17 cellular contexts compared by ENCODE assay signal in genomic region chr5:31963358-31963757, GRCh38.
DNase-seq lines count a peak whose midpoint lies in the region; ATAC-seq, FAIRE-seq and TF ChIP-seq lines count a peak whose summit lies in the region.
"Had no signal": no experiment of that assay in that cellular context is flagged by ENCODE, and none has a peak within 500 bp of the region (broad histone marks: within the 10 kb centered on the region; RNA-seq: fewer than 3 reads in every experiment).

No MANE protein-coding gene starts in this region.

- H3K27me3 ChIP-seq in layer of hippocampus (ENCODE audit: control insufficient read depth, insufficient read depth, low read length) (no peaks in the 10 kb centered on the region), skeletal muscle tissue (ENCODE audit: control insufficient read depth in 3 of 3, insufficient read depth in 3 of 3, low read length in 3 of 3) (peaks cover 0 to 4% (median 0%) of the 10 kb centered on the region in 3 donors)
- H3K27me3 ChIP-seq: ascending aorta, foreskin keratinocyte had no signal

- H3K27me3 Mint-ChIP-seq in activated CD8-positive, alpha-beta T cell treated with anti-CD3 and anti-CD28 coated beads for 36 hours = no peaks in the 10 kb centered on the region

- no peaks in the 10 kb centered on the region for H3K36me3 Mint-ChIP-seq in activated CD8-positive, alpha-beta T cell treated with anti-CD3 and anti-CD28 coated beads for 36 hours (ENCODE audit: low read depth)
- H3K36me3 Mint-ChIP-seq: immature natural killer cell had no signal

- no peak for TF ChIP-seq CTCF in coronary artery (IDR thresholded peaks at IDR 0.05)
- TF ChIP-seq CTCF in activated CD8-positive, alpha-beta T cell treated with anti-CD3 and anti-CD28 coated beads for 36 hours (IDR thresholded peaks at IDR 0.05) = no peak

- intact Hi-C loops in activated CD8-positive, alpha-beta T cell treated with anti-CD3 and anti-CD28 coated beads for 36 hours (cut with micrococcal nuclease) = no loop called here

- POLR2A ChIA-PET in activated CD8-positive, alpha-beta T cell treated with anti-CD3 and anti-CD28 coated beads for 36 hours (lab: Charles Lee) = no interaction called here

- peak; percentile 54 for FAIRE-seq in HTR-8/SVneo (lab: Jason Lieb, UNC)
- FAIRE-seq: D721Med had no signal

- H3K4me3 ChIP-seq in coronary artery = peak overlapping the region; percentile 16
- no peak overlapping the region for H3K4me3 ChIP-seq in skeletal muscle tissue (ENCODE audit: low read length in 3 of 3)
- H3K4me3 ChIP-seq: ascending aorta had no signal

- no peak overlapping the region for H3K27ac Mint-ChIP-seq in activated CD8-positive, alpha-beta T cell treated with anti-CD3 and anti-CD28 coated beads for 36 hours
- H3K27ac Mint-ChIP-seq: immature natural killer cell had no signal

- DNase-seq in HTR-8/SVneo (ENCODE audit: insufficient read length, low spot score) (no peak), coronary artery (ENCODE audit: low spot score) (no peak), NCI-H146 treated with DMSO at 0.1 percent for 48 hours (lab: John Stamatoyannopoulos, UW; ENCODE audit: unreplicated experiment) (no peak), NCI-H526 (lab: John Stamatoyannopoulos, UW) (no peak), NCI-H146 (lab: John Stamatoyannopoulos, UW) (no peak)
- DNase-seq in activated CD8-positive, alpha-beta T cell treated with anti-CD3 and anti-CD28 coated beads for 36 hours = no peak
- DNase-seq: activated effector memory CD4-positive, alpha-beta T cell treated with anti-CD3 and anti-CD28 coated beads, Interleukin-2, amount 50 U/mL, for 16 hours; effector CD8-positive, alpha-beta T cell; immature natural killer cell; NCI-H1048; NCI-H2227 treated with DMSO at 0.1 percent for 48 hours; stimulated activated CD4-positive, alpha-beta T cell treated with anti-CD3 and anti-CD28 coated beads, Interleukin-4, amount 100 ng/mL, for 4 hours had no signal

- H3K27ac ChIP-seq in coronary artery = peak overlapping the region in 1 of 2 donors; percentile 41
- peak overlapping the region; percentile 35 for H3K27ac ChIP-seq in layer of hippocampus (ENCODE audit: low read depth, low read length)
- H3K27ac ChIP-seq in skeletal muscle tissue (ENCODE audit: low read depth, low read length) = peak overlapping the region; percentile 38
- H3K27ac ChIP-seq: foreskin keratinocyte had no signal

- no peak for ATAC-seq in activated CD8-positive, alpha-beta T cell treated with anti-CD3 and anti-CD28 coated beads for 36 hours

- H3K36me3 ChIP-seq in skeletal muscle tissue (ENCODE audit: control insufficient read depth in 3 of 3, insufficient read depth in 3 of 3, low read length in 3 of 3) = no peaks in the 10 kb centered on the region
- H3K36me3 ChIP-seq: ascending aorta had no signal

- H3K4me1 ChIP-seq in skeletal muscle tissue (ENCODE audit: control insufficient read depth in 3 of 3, insufficient read depth in 3 of 3, low read length in 3 of 3) = peaks cover 13 to 16% (median 15%) of the 10 kb centered on the region in 3 donors

- H3K4me1 Mint-ChIP-seq in activated CD8-positive, alpha-beta T cell treated with anti-CD3 and anti-CD28 coated beads for 36 hours (ENCODE audit: low read depth) = peaks cover 7% of the 10 kb centered on the region

- no peak overlapping the region for H3K4me3 Mint-ChIP-seq in activated CD8-positive, alpha-beta T cell treated with anti-CD3 and anti-CD28 coated beads for 36 hours
- H3K4me3 Mint-ChIP-seq: immature natural killer cell had no signal

- H3K9me3 Mint-ChIP-seq in activated CD8-positive, alpha-beta T cell treated with anti-CD3 and anti-CD28 coated beads for 36 hours = no peaks in the 10 kb centered on the region
- H3K9me3 Mint-ChIP-seq: immature natural killer cell had no signal

- no peaks in the 10 kb centered on the region for H3K9me3 ChIP-seq in skeletal muscle tissue (ENCODE audit: control insufficient read depth in 3 of 3, low read length in 3 of 3)
- H3K9me3 ChIP-seq: ascending aorta had no signal

- no peak overlapping the region for H3K9ac ChIP-seq in skeletal muscle tissue (ENCODE audit: low read depth in 1 of 3, low read length in 3 of 3)

- CTCF ChIA-PET in activated CD8-positive, alpha-beta T cell treated with anti-CD3 and anti-CD28 coated beads for 36 hours (lab: Charles Lee) = interaction anchor here (1.3 kb wide), 1 partner anchor 139 kb away, joined by 5 read pairs; no protein-coding TSS in a partner anchor
